In genomic region chr3:39178553-39178952, GRCh38 we compare ENCODE assay signal across 8 cellular contexts. TPM values are rescaled to one million over a fixed set of nuclear protein-coding genes. Genes with fewer than 3 reads are reported as not detected.
DNase-seq lines count a peak whose midpoint lies in the region; FAIRE-seq and TF ChIP-seq lines count a peak whose summit lies in the region.

No MANE protein-coding gene starts in this region.

- H3K4me1 Mint-ChIP-seq in activated T-helper 2 cell treated with anti-CD3 and anti-CD28 coated beads, Interferon-gamma antibody, Interleukin-2, Interleukin-4, amounts not matched to agents 10 μg/mL and 5 μg/mL and 100 μg/mL, durations not matched to agents 14 hours and 24 hours and 36 hours (ENCODE audit: low read depth) = peaks cover 49% of the 10 kb centered on the region

- H4K20me1 ChIP-seq in keratinocyte (ENCODE audit: control insufficient read depth, extremely low read depth, insufficient read depth, low read length) = no peaks in the 10 kb centered on the region

- DNase-seq in NCI-H82 (lab: John Stamatoyannopoulos, UW) (peak; percentile 43), NCI-H82 treated with DMSO at 0.1 percent for 48 hours (lab: John Stamatoyannopoulos, UW; ENCODE audit: unreplicated experiment) (no peak), keratinocyte (ENCODE audit: low read depth, low spot score) (no peak), NCI-H1417 treated with DMSO at 0.1 percent for 48 hours (lab: John Stamatoyannopoulos, UW) (no peak), NCI-H1930 (lab: John Stamatoyannopoulos, UW) (no peak), erythroblast (lab: John Stamatoyannopoulos, UW) (no peak)
- no peak for DNase-seq in activated T-helper 2 cell treated with anti-CD3 and anti-CD28 coated beads, Interferon-gamma antibody, Interleukin-2, Interleukin-4, amounts not matched to agents 10 μg/mL and 5 μg/mL and 100 μg/mL, durations not matched to agents 14 hours and 24 hours and 36 hours (ENCODE audit: low spot score)

- H3K9me3 Mint-ChIP-seq in activated T-helper 2 cell treated with anti-CD3 and anti-CD28 coated beads, Interferon-gamma antibody, Interleukin-2, Interleukin-4, amounts not matched to agents 10 μg/mL and 5 μg/mL and 100 μg/mL, durations not matched to agents 14 hours and 24 hours and 36 hours = no peaks in the 10 kb centered on the region

- peak overlapping the region; percentile 49 for H3K4me3 Mint-ChIP-seq in activated T-helper 2 cell treated with anti-CD3 and anti-CD28 coated beads, Interferon-gamma antibody, Interleukin-2, Interleukin-4, amounts not matched to agents 10 μg/mL and 5 μg/mL and 100 μg/mL, durations not matched to agents 14 hours and 24 hours and 36 hours (ENCODE audit: low read depth)

- H3K4me2 ChIP-seq in keratinocyte (ENCODE audit: control insufficient read depth, extremely low read depth, insufficient read depth, low read depth, low read length) = peak overlapping the region; percentile 86

- H3K27me3 ChIP-seq in keratinocyte (ENCODE audit: control insufficient read depth, extremely low read depth, insufficient read depth, low read length) (no peaks in the 10 kb centered on the region), subcutaneous abdominal adipose tissue (ENCODE audit: control insufficient read depth in 5 of 5, insufficient read depth in 4 of 5, low read length in 5 of 5) (no peaks in the 10 kb centered on the region)

- H3K27me3 Mint-ChIP-seq in activated T-helper 2 cell treated with anti-CD3 and anti-CD28 coated beads, Interferon-gamma antibody, Interleukin-2, Interleukin-4, amounts not matched to agents 10 μg/mL and 5 μg/mL and 100 μg/mL, durations not matched to agents 14 hours and 24 hours and 36 hours (ENCODE audit: low read depth) = no peaks in the 10 kb centered on the region

- peaks cover 22% of the 10 kb centered on the region for H3K4me1 ChIP-seq in keratinocyte (ENCODE audit: control insufficient read depth, extremely low read depth, insufficient read depth, low read length)
- peaks cover 15 to 40% (median 25%) of the 10 kb centered on the region in 5 donors for H3K4me1 ChIP-seq in subcutaneous abdominal adipose tissue (ENCODE audit: control insufficient read depth in 5 of 5, insufficient read depth in 5 of 5, low read length in 5 of 5)

- intact Hi-C loops in activated T-helper 2 cell treated with anti-CD3 and anti-CD28 coated beads, Interferon-gamma antibody, Interleukin-2, Interleukin-4, amounts not matched to agents 10 μg/mL and 5 μg/mL and 100 μg/mL, durations not matched to agents 14 hours and 24 hours and 36 hours (cut with micrococcal nuclease) = no loop called here

- H3K27ac ChIP-seq in keratinocyte (ENCODE audit: control insufficient read depth, insufficient read depth, low read length) = no peak overlapping the region
- peak overlapping the region; percentile 93 for H3K27ac ChIP-seq in subcutaneous abdominal adipose tissue (ENCODE audit: low read depth, low read length)

- no peak for TF ChIP-seq POLR2A in erythroblast (IDR thresholded peaks at IDR 0.05; ENCODE audit: low read length)

- dilution Hi-C loops in keratinocyte (cut with MboI; ENCODE audit: extremely low pct_ligation_motif_present, low sequenced_read_pairs) = no loop called here

- H3K9me1 ChIP-seq in keratinocyte (ENCODE audit: control insufficient read depth, extremely low read depth, insufficient read depth, low read length) = no peaks in the 10 kb centered on the region

- H3K27ac Mint-ChIP-seq in activated T-helper 2 cell treated with anti-CD3 and anti-CD28 coated beads, Interferon-gamma antibody, Interleukin-2, Interleukin-4, amounts not matched to agents 10 μg/mL and 5 μg/mL and 100 μg/mL, durations not matched to agents 14 hours and 24 hours and 36 hours = peak overlapping the region; percentile 13

- no peaks in the 10 kb centered on the region for H3K79me2 ChIP-seq in keratinocyte (ENCODE audit: control insufficient read depth, insufficient read depth, low read length)

- H3K9ac ChIP-seq in keratinocyte (ENCODE audit: control insufficient read depth, extremely low read depth, insufficient read depth, low read length) = no peak overlapping the region
- H3K9ac ChIP-seq in subcutaneous abdominal adipose tissue (ENCODE audit: low read length in 5 of 5) = peak overlapping the region in 3 of 5 donors; percentile 66 to 81 (median 77)

- H3K9me3 ChIP-seq in keratinocyte (ENCODE audit: control insufficient read depth, low read depth, low read length) (no peaks in the 10 kb centered on the region), subcutaneous abdominal adipose tissue (ENCODE audit: control insufficient read depth in 5 of 5, low read length in 5 of 5) (no peaks in the 10 kb centered on the region)

- FAIRE-seq in keratinocyte (lab: Jason Lieb, UNC) = no peak

- H3K36me3 Mint-ChIP-seq in activated T-helper 2 cell treated with anti-CD3 and anti-CD28 coated beads, Interferon-gamma antibody, Interleukin-2, Interleukin-4, amounts not matched to agents 10 μg/mL and 5 μg/mL and 100 μg/mL, durations not matched to agents 14 hours and 24 hours and 36 hours (ENCODE audit: low read depth) = no peaks in the 10 kb centered on the region

- H3K4me3 ChIP-seq in keratinocyte (ENCODE audit: control insufficient read depth in 2 of 3, extremely low read depth in 1 of 3, insufficient read depth in 2 of 3, low read depth in 1 of 3, low read length in 3 of 3) = peak overlapping the region in 1 of 3 experiments; percentile 63
- peak overlapping the region in 3 of 5 donors; percentile 55 to 61 (median 60) for H3K4me3 ChIP-seq in subcutaneous abdominal adipose tissue (ENCODE audit: low read depth in 1 of 5, low read length in 5 of 5)

- no peaks in the 10 kb centered on the region for H3K36me3 ChIP-seq in keratinocyte (ENCODE audit: control insufficient read depth in 2 of 2, extremely low read depth in 1 of 2, insufficient read depth in 2 of 2, low read length in 2 of 2)
- no peaks in the 10 kb centered on the region for H3K36me3 ChIP-seq in subcutaneous abdominal adipose tissue (ENCODE audit: control insufficient read depth in 5 of 5, insufficient read depth in 5 of 5, low read length in 5 of 5)

- no peak overlapping the region for H2AFZ ChIP-seq in keratinocyte (ENCODE audit: control insufficient read depth, low read length)

- no peak for TF ChIP-seq CTCF in keratinocyte (optimal IDR thresholded peaks at IDR 0.05 in 1 of 3, IDR thresholded peaks at IDR 0.05 in 1 of 3, conservative IDR thresholded peaks at IDR 0.05 in 1 of 3; ENCODE audit: extremely low read depth in 1 of 3, insufficient read depth in 2 of 3, low read length in 3 of 3)

RNA-seq across cellular contexts. Expression of gene XIRP1, which starts 13.8 kb away (rescaled TPM):
- total RNA-seq in activated T-helper 2 cell treated with anti-CD3 and anti-CD28 coated beads, Interferon-gamma antibody, Interleukin-2, Interleukin-4, amounts not matched to agents 10 μg/mL and 5 μg/mL and 100 μg/mL, durations not matched to agents 14 hours and 24 hours and 36 hours = 4.3 and 4.7 TPM in 2 replicates
- not detected in 3 replicates for polyA plus RNA-seq in keratinocyte
- not detected for polyA plus RNA-seq in keratinocyte (2011; ENCODE audit: low read depth)
- not detected in 2 replicates for polyA plus RNA-seq in keratinocyte (2011; cell fraction: cytosol; rRNA removed)
- polyA plus RNA-seq in keratinocyte (2011; cell fraction: nucleus; rRNA removed) = not detected in 2 replicates
- polyA plus RNA-seq in keratinocyte (2012; ENCODE audit: low replicate concordance) = 0.01 TPM in 1 of 2 replicates, not detected in the other
- not detected in 3 replicates for polyA minus RNA-seq in keratinocyte
- not detected for polyA minus RNA-seq in keratinocyte (2011; cell fraction: cytosol; rRNA and poly(A)+ RNA removed)
- polyA minus RNA-seq in keratinocyte (2011; cell fraction: nucleus; rRNA and poly(A)+ RNA removed) = not detected in 2 replicates

RNA-seq across cellular contexts. Expression of gene CSRNP1, which starts 25.2 kb away (rescaled TPM):
- 54.0 and 55.4 TPM in 2 replicates for total RNA-seq in activated T-helper 2 cell treated with anti-CD3 and anti-CD28 coated beads, Interferon-gamma antibody, Interleukin-2, Interleukin-4, amounts not matched to agents 10 μg/mL and 5 μg/mL and 100 μg/mL, durations not matched to agents 14 hours and 24 hours and 36 hours
- 4.0 to 5.4 TPM (median 5.4 TPM) in 3 replicates for polyA plus RNA-seq in keratinocyte
- 9.1 TPM for polyA plus RNA-seq in keratinocyte (2011; ENCODE audit: low read depth)
- 2.2 and 2.7 TPM in 2 replicates for polyA plus RNA-seq in keratinocyte (2011; cell fraction: cytosol; rRNA removed)
- 10.0 and 12.0 TPM in 2 replicates for polyA plus RNA-seq in keratinocyte (2011; cell fraction: nucleus; rRNA removed)
- polyA plus RNA-seq in keratinocyte (2012; ENCODE audit: low replicate concordance) = 3.8 and 31.2 TPM in 2 replicates
- 8.1 to 9.5 TPM (median 8.6 TPM) in 3 replicates for polyA minus RNA-seq in keratinocyte
- 5.8 TPM for polyA minus RNA-seq in keratinocyte (2011; cell fraction: cytosol; rRNA and poly(A)+ RNA removed)
- polyA minus RNA-seq in keratinocyte (2011; cell fraction: nucleus; rRNA and poly(A)+ RNA removed) = 9.0 and 10.8 TPM in 2 replicates
